In the genomic region with DNA sequence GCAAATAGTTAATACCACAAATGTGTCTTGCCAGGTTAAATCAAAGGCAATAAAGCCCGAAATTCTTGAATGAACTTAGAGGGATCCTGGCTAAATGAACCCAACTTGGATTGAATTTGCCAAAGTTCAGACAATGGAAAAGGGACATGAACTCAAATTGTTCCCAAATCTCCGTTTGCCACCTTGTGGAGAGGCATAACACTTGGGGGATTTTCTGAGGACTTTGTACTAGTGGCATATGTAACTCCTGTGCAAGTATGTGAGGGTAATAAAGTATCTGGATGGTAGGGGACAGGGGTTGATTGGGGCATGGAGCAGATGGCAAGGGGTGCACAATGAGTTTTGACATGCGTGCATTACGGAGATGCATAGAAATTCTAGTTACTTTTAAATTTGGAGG, we compare ENCODE assay signal across 8 cellular contexts. TPM values are rescaled to one million over a fixed set of nuclear protein-coding genes. Genes with fewer than 3 reads are reported as not detected.
DNase-seq lines count a peak whose midpoint lies in the region; ATAC-seq and TF ChIP-seq lines count a peak whose summit lies in the region.

No MANE protein-coding gene starts in this region.

- TF ChIP-seq CTCF in HCT116 (IDR thresholded peaks at IDR 0.05 in 2 of 3, conservative IDR thresholded peaks at IDR 0.05 in 1 of 3; ENCODE audit: borderline replicate concordance in 1 of 3, insufficient read depth in 1 of 3, low read depth in 2 of 3, low read length in 2 of 3): 0 out of 6 replicates have a peak, but pooled peaks of 1 of the 3 experiments have one; percentile 11
- TF ChIP-seq CTCF in VCaP (conservative IDR thresholded peaks at IDR 0.05): no peak
- no peak for TF ChIP-seq CTCF in glutamatergic neuron (IDR thresholded peaks at IDR 0.05; ENCODE audit: partially characterized antibody, unreplicated experiment)

- peak overlapping the region; percentile 96 for H3K27ac Mint-ChIP-seq in glutamatergic neuron (ENCODE audit: unreplicated experiment)

- H3K4me3 ChIP-seq in HCT116 (replicated peaks in 1 of 2; ENCODE audit: low read depth in 1 of 2, low read length in 2 of 2) (peak overlapping the region; percentile 77 to 80), skeletal muscle tissue (ENCODE audit: low read length in 3 of 3) (peak overlapping the region; percentile 85 to 98 (median 95))

- TF ChIP-seq POLR2A in HCT116 (IDR thresholded peaks at IDR 0.05; ENCODE audit: borderline replicate concordance, extremely low read depth, insufficient read depth, insufficient read length): no peak

- RAD21 ChIA-PET in HCT116 (lab: Charles Lee; ENCODE audit: low non-redundant PET in 1 of 2, low total read pairs in 2 of 2, uncharacterized antibody in 2 of 2, unreplicated experiment in 2 of 2): no interaction called here

- H3K4me3 Mint-ChIP-seq in glutamatergic neuron (ENCODE audit: unreplicated experiment): peak overlapping the region; percentile 86

- CTCF ChIA-PET in HCT116 (lab: Charles Lee): interaction anchor here (1.1 kb wide), 1 partner anchor 13 kb away, joined by 9 read pairs; no protein-coding TSS in a partner anchor

- H3K4me1 Mint-ChIP-seq in glutamatergic neuron (ENCODE audit: low read depth, unreplicated experiment): peaks cover 11% of the 10 kb centered on the region

- no peak for DNase-seq in HCT116 (ENCODE audit: low read depth, low spot score)
- no peak for DNase-seq in glutamatergic neuron
- no peak for DNase-seq in SIG-M5 treated with dmso at 0.1 percent for 504 hours (lab: John Stamatoyannopoulos, UW; ENCODE audit: unreplicated experiment)
- no peak for DNase-seq in NCI-H774 (lab: John Stamatoyannopoulos, UW)
- DNase-seq in amniotic stem cell (lab: John Stamatoyannopoulos, UW): no peak

- no peaks in the 10 kb centered on the region for H3K9me2 ChIP-seq in HCT116 (ENCODE audit: insufficient read depth)

- H3K4me1 ChIP-seq in HCT116 (ENCODE audit: control insufficient read depth in 1 of 2, insufficient read depth in 2 of 2, low read length in 2 of 2): peaks cover 7 to 21% of the 10 kb centered on the region in 2 experiments; a peak in 3 of 4 replicates
- H3K4me1 ChIP-seq in skeletal muscle tissue (ENCODE audit: control insufficient read depth in 3 of 3, insufficient read depth in 3 of 3, low read length in 3 of 3): peaks cover 9 to 15% (median 14%) of the 10 kb centered on the region in 3 donors

- peaks cover 36% of the 10 kb centered on the region for H3K79me2 ChIP-seq in HCT116 (ENCODE audit: insufficient read depth, low read length)

- no peaks in the 10 kb centered on the region for H3K36me3 Mint-ChIP-seq in glutamatergic neuron (ENCODE audit: unreplicated experiment)

- intact Hi-C loops in HCT116 (cut with micrococcal nuclease): loop anchor here (5.0 kb wide), 1 partner anchor 175 kb away; no protein-coding TSS in a partner anchor

- ATAC-seq in HCT116: no peak
- no peak for ATAC-seq in HG03095 (IDR thresholded peaks at IDR 0.05; ENCODE audit: unreplicated experiment)

- H3K4me2 ChIP-seq in HCT116 (ENCODE audit: low read length): peak overlapping the region; percentile 86

- no peak overlapping the region for H2AFZ ChIP-seq in HCT116 (ENCODE audit: low read depth, low read length, poor library complexity, severe bottlenecking)

- H3K9ac ChIP-seq in HCT116 (ENCODE audit: low read length) (peak overlapping the region; percentile 83), skeletal muscle tissue (ENCODE audit: low read depth in 1 of 3, low read length in 3 of 3) (peak overlapping the region in 2 of 3 donors; percentile 94 to 95)

- POLR2A ChIA-PET in HCT116 (lab: Charles Lee): no interaction called here

- H3K27ac ChIP-seq in HCT116 (ENCODE audit: low read depth, low read length) (peak overlapping the region; percentile 84; the same call in 1 of the 2 replicates), VCaP (peak overlapping the region; percentile 94), skeletal muscle tissue (ENCODE audit: low read depth, low read length) (peak overlapping the region; percentile 97)

- H3K27me3 ChIP-seq in HCT116 (ENCODE audit: insufficient read depth, low read length) (no peaks in the 10 kb centered on the region; the same call in 1 of the 2 replicates), skeletal muscle tissue (ENCODE audit: control insufficient read depth in 3 of 3, insufficient read depth in 3 of 3, low read length in 3 of 3) (no peaks in the 10 kb centered on the region)

- BruUV-seq in HCT116 (replicated peaks; lab: Mats Ljungman, UMichigan): no TSS peak

- H3K36me3 ChIP-seq in HCT116 (ENCODE audit: control insufficient read depth in 1 of 2, insufficient read depth in 2 of 2, low read length in 2 of 2): no peaks in the 10 kb centered on the region
- H3K36me3 ChIP-seq in skeletal muscle tissue (ENCODE audit: control insufficient read depth in 3 of 3, insufficient read depth in 3 of 3, low read length in 3 of 3): no peaks in the 10 kb centered on the region

- H3K9me3 ChIP-seq in HCT116 (ENCODE audit: control insufficient read depth in 1 of 2, insufficient read depth in 1 of 2, low read depth in 1 of 2, low read length in 2 of 2) (no peaks in the 10 kb centered on the region), skeletal muscle tissue (ENCODE audit: control insufficient read depth in 3 of 3, low read length in 3 of 3) (no peaks in the 10 kb centered on the region)

- peak; percentile 27; the same call in 1 of the 2 replicates for TF ChIP-seq RAD21 in HCT116 (IDR thresholded peaks at IDR 0.05; ENCODE audit: low read depth)

- no peaks in the 10 kb centered on the region for H4K20me1 ChIP-seq in HCT116 (ENCODE audit: insufficient read depth)

- H3K27me3 Mint-ChIP-seq in glutamatergic neuron (ENCODE audit: unreplicated experiment): peaks cover 1% of the 10 kb centered on the region

- peaks cover 10% of the 10 kb centered on the region for H3K9me3 Mint-ChIP-seq in glutamatergic neuron (ENCODE audit: unreplicated experiment)

TF ChIP-seq in HCT116, 20 proteins besides CTCF, POLR2A, EP300 and RAD21:
- no peak for TF ChIP-seq SRF (IDR thresholded peaks at IDR 0.05; ENCODE audit: low read depth)

RNA-seq across cellular contexts. Expression of a gene that starts 1.3 kb away (rescaled TPM):
- total RNA-seq in HCT116 (2021; ENCODE audit: unreplicated experiment) (18.4 TPM), glutamatergic neuron (ENCODE audit: unreplicated experiment) (17.1 TPM), skeletal muscle tissue (20.9 TPM)
- polyA plus RNA-seq in HCT116 (2012): 6.9 and 9.6 TPM in 2 replicates
